27 cellular contexts compared by ENCODE assay signal in genomic region chr3:116150655-116151054, GRCh38.
DNase-seq lines count a peak whose midpoint lies in the region; ATAC-seq, FAIRE-seq and TF ChIP-seq lines count a peak whose summit lies in the region.
"Had no signal": no experiment of that assay in that cellular context is flagged by ENCODE, and none has a peak within 500 bp of the region (broad histone marks: within the 10 kb centered on the region; RNA-seq: fewer than 3 reads in every experiment).

No MANE protein-coding gene starts in this region.

- H3K4me3 ChIP-seq in HepG2 (replicated peaks in 1 of 3; ENCODE audit: insufficient read depth in 1 of 3, low read depth in 2 of 3, low read length in 3 of 3) (no peak overlapping the region), right lobe of liver (no peak overlapping the region), SJCRH30 (no peak overlapping the region), K562 (no peak overlapping the region), mesenchymal stem cell (ENCODE audit: insufficient read depth in 1 of 2, low read depth in 1 of 2, low read length in 2 of 2) (no peak overlapping the region)
- H3K4me3 ChIP-seq: BLaER1 treated with 17β-estradiol and CSF1 and Interleukin-3, amounts not matched to agents 10 nM and 100 nM; HAP-1 had no signal

- peaks cover 12% of the 10 kb centered on the region for H3K79me1 ChIP-seq in mesenchymal stem cell (replicated peaks; ENCODE audit: low read length, poor library complexity, severe bottlenecking)

- H4K20me1 ChIP-seq in HepG2 (ENCODE audit: insufficient read depth, low read length) (no peaks in the 10 kb centered on the region), K562 (replicated peaks; ENCODE audit: control insufficient read depth, insufficient read depth, low read length) (no peaks in the 10 kb centered on the region)
- H4K20me1 ChIP-seq: BLaER1 treated with 17β-estradiol and CSF1 and Interleukin-3, amounts not matched to agents 10 nM and 100 nM had no signal

- H3K14ac ChIP-seq in mesenchymal stem cell (ENCODE audit: low read length in 2 of 2): no peak overlapping the region

- no peak overlapping the region for H3K27ac Mint-ChIP-seq in osteocyte (ENCODE audit: unreplicated experiment)
- H3K27ac Mint-ChIP-seq: CD4-positive, alpha-beta T cell; CD8-positive, alpha-beta memory T cell; HFFc6 had no signal

- ATAC-seq in HepG2 (no peak), right lobe of liver (no peak), K562 (no peak)

- intact Hi-C loops in HepG2 (cut with micrococcal nuclease; ENCODE audit: unreplicated experiment): no loop called here
- intact Hi-C loops in right lobe of liver (cut with DNase I): no loop called here
- intact Hi-C loops in K562 (cut with micrococcal nuclease): no loop called here

- H3K4me3 Mint-ChIP-seq in osteocyte (ENCODE audit: unreplicated experiment): no peak overlapping the region
- H3K4me3 Mint-ChIP-seq: CD14-positive monocyte; CD4-positive, alpha-beta T cell; CD8-positive, alpha-beta memory T cell; HFFc6 had no signal

- TF ChIP-seq EP300 in HepG2 (IDR thresholded peaks at IDR 0.05; ENCODE audit: low read depth in 2 of 2, low read length in 2 of 2) (no peak), HepG2 (CRISPR knock-in tag; IDR thresholded peaks at IDR 0.05; ENCODE audit: borderline replicate concordance) (no peak), K562 (IDR thresholded peaks at IDR 0.05; ENCODE audit: low read length) (no peak)

- no peaks in the 10 kb centered on the region for H3K27me3 ChIP-seq in HepG2 (ENCODE audit: control insufficient read depth in 1 of 2, insufficient read depth in 2 of 2, low read length in 2 of 2)
- no peaks in the 10 kb centered on the region for H3K27me3 ChIP-seq in right lobe of liver
- no peaks in the 10 kb centered on the region for H3K27me3 ChIP-seq in SJCRH30
- no peaks in the 10 kb centered on the region for H3K27me3 ChIP-seq in K562 (ENCODE audit: control insufficient read depth in 2 of 2, insufficient read depth in 2 of 2, low read length in 2 of 2)
- H3K27me3 ChIP-seq in mesenchymal stem cell (ENCODE audit: control insufficient read depth in 1 of 2, insufficient read depth in 1 of 2, low read length in 2 of 2): no peaks in the 10 kb centered on the region
- H3K27me3 ChIP-seq: BE2C; BLaER1 treated with 17β-estradiol and CSF1 and Interleukin-3, amounts not matched to agents 10 nM and 100 nM had no signal

- H2BK5ac ChIP-seq in mesenchymal stem cell (ENCODE audit: low read depth, low read length, poor library complexity, severe bottlenecking): no peak overlapping the region

- no peak overlapping the region for H2AK5ac ChIP-seq in mesenchymal stem cell (ENCODE audit: low read length, severe bottlenecking)

- DNase-seq in HepG2 (ENCODE audit: low spot score): no peak
- DNase-seq in right lobe of liver: no peak
- DNase-seq in SJCRH30: no peak
- no peak for DNase-seq in K562 (ENCODE audit: extremely low read depth in 1 of 4, low spot score in 3 of 4)
- no peak for DNase-seq in mesenchymal stem cell
- DNase-seq in NCI-H446 (lab: John Stamatoyannopoulos, UW): no peak
- DNase-seq in osteocyte (ENCODE audit: extremely low spot score, unreplicated experiment): no peak
- no peak for DNase-seq in islet precursor cell
- DNase-seq: ACHN; AML-193; BE2C; Calu3; CD4-positive, alpha-beta T cell; CD8-positive, alpha-beta memory T cell; COR-L47; DMS53; DMS79 treated with DMSO at 0.1 percent for 48 hours; GF-D8; HFFc6 had no signal

- H3K36me3 Mint-ChIP-seq in osteocyte (ENCODE audit: unreplicated experiment): peaks cover 3% of the 10 kb centered on the region
- H3K36me3 Mint-ChIP-seq: CD14-positive monocyte; CD8-positive, alpha-beta memory T cell had no signal

- no peaks in the 10 kb centered on the region for H3K79me2 ChIP-seq in HepG2 (ENCODE audit: insufficient read depth, low read length)
- H3K79me2 ChIP-seq in K562 (ENCODE audit: control insufficient read depth, insufficient read depth, low read length): no peaks in the 10 kb centered on the region

- no peaks in the 10 kb centered on the region for H3K27me3 Mint-ChIP-seq in osteocyte (ENCODE audit: unreplicated experiment)
- H3K27me3 Mint-ChIP-seq: CD4-positive, alpha-beta T cell; CD8-positive, alpha-beta memory T cell had no signal

- no peaks in the 10 kb centered on the region for H3K4me1 ChIP-seq in HepG2 (ENCODE audit: insufficient read depth, low read length)
- no peaks in the 10 kb centered on the region for H3K4me1 ChIP-seq in right lobe of liver
- H3K4me1 ChIP-seq in SJCRH30: peaks cover 19% of the 10 kb centered on the region
- H3K4me1 ChIP-seq in K562 (replicated peaks in 1 of 2; ENCODE audit: control insufficient read depth in 2 of 2, insufficient read depth in 2 of 2, low read length in 2 of 2): no peaks in the 10 kb centered on the region; a peak in 1 of 5 replicates
- H3K4me1 ChIP-seq in mesenchymal stem cell (ENCODE audit: control insufficient read depth, insufficient read depth, low read depth, low read length): peaks cover 2% of the 10 kb centered on the region
- H3K4me1 ChIP-seq: BE2C; BLaER1 treated with 17β-estradiol and CSF1 and Interleukin-3, amounts not matched to agents 10 nM and 100 nM; HAP-1 had no signal

- H3K36me3 ChIP-seq in HepG2 (replicated peaks in 1 of 2; ENCODE audit: control insufficient read depth in 1 of 2, insufficient read depth in 2 of 2, low read length in 2 of 2): no peaks in the 10 kb centered on the region
- H3K36me3 ChIP-seq in right lobe of liver: no peaks in the 10 kb centered on the region
- H3K36me3 ChIP-seq in SJCRH30: no peaks in the 10 kb centered on the region
- no peaks in the 10 kb centered on the region for H3K36me3 ChIP-seq in K562 (ENCODE audit: control insufficient read depth, insufficient read depth, low read length)
- no peaks in the 10 kb centered on the region for H3K36me3 ChIP-seq in mesenchymal stem cell (ENCODE audit: control insufficient read depth in 1 of 2, insufficient read depth in 2 of 2, low read depth in 1 of 2, low read length in 2 of 2)
- H3K36me3 ChIP-seq: BE2C; BLaER1 treated with 17β-estradiol and CSF1 and Interleukin-3, amounts not matched to agents 10 nM and 100 nM; HAP-1 had no signal

- H3K9me3 ChIP-seq in HepG2 (ENCODE audit: low read length): peaks cover 4% of the 10 kb centered on the region; the same call in 1 of the 2 replicates
- H3K9me3 ChIP-seq in right lobe of liver: no peaks in the 10 kb centered on the region
- 0 out of 2 replicates have a peak, but pooled peaks cover 6% of the 10 kb centered on the region for H3K9me3 ChIP-seq in SJCRH30 (replicated peaks)
- no peaks in the 10 kb centered on the region for H3K9me3 ChIP-seq in K562 (replicated peaks; ENCODE audit: control insufficient read depth, insufficient read depth, low read depth, low read length)
- H3K9me3 ChIP-seq in mesenchymal stem cell (ENCODE audit: control insufficient read depth, low read length): peaks cover 11% of the 10 kb centered on the region
- H3K9me3 ChIP-seq: BE2C, HAP-1 had no signal

- H4K91ac ChIP-seq in mesenchymal stem cell (ENCODE audit: low read length): no peak overlapping the region

- CTCF ChIA-PET in HepG2 (lab: Yijun Ruan, JAX; ENCODE audit: low intra/inter-chr PET ratio, low total read pairs) (no interaction called here), K562 (lab: Yijun Ruan, JAX; ENCODE audit: low intra/inter-chr PET ratio) (no interaction called here)

- no peak for FAIRE-seq in HepG2 (lab: Jason Lieb, UNC)
- no peak for FAIRE-seq in K562 (lab: Jason Lieb, UNC)
- FAIRE-seq: A204.1, GM12891, GM18507, H54 had no signal

- TF ChIP-seq CTCF in HepG2 (CRISPR knock-in tag; IDR thresholded peaks at IDR 0.05): no peak
- no peak for TF ChIP-seq CTCF in right lobe of liver (IDR thresholded peaks at IDR 0.05)
- TF ChIP-seq CTCF in K562 (IDR thresholded peaks at IDR 0.05 in 2 of 3, conservative IDR thresholded peaks at IDR 0.05 in 1 of 3; ENCODE audit: insufficient read depth in 2 of 3, low read depth in 1 of 3, low read length in 3 of 3): no peak
- TF ChIP-seq CTCF in osteocyte (IDR thresholded peaks at IDR 0.05): no peak

- in situ Hi-C loops in HepG2 (cut with HindIII; ENCODE audit: extremely low pct_ligation_motif_present, low pct_unique_long_range_greater_than_20kb): no loop called here
- in situ Hi-C loops in K562 (cut with MboI): no loop called here

- BruUV-seq in HepG2 (replicated peaks; lab: Mats Ljungman, UMichigan) (no TSS peak), K562 (replicated peaks; lab: Mats Ljungman, UMichigan) (no TSS peak)

- no peaks in the 10 kb centered on the region for H3K9me1 ChIP-seq in K562 (ENCODE audit: control insufficient read depth, insufficient read depth, low read length)

- POLR2A ChIA-PET in HepG2 (lab: Yijun Ruan, JAX) (no interaction called here), K562 (lab: Yijun Ruan, JAX) (no interaction called here)

- no peak overlapping the region for H4K8ac ChIP-seq in mesenchymal stem cell (ENCODE audit: low read length)

- H2AFZ ChIP-seq in HepG2 (ENCODE audit: low read length) (no peak overlapping the region), K562 (ENCODE audit: low read depth, low read length) (no peak overlapping the region), mesenchymal stem cell (ENCODE audit: low read depth, low read length) (no peak overlapping the region)

- H3K27ac ChIP-seq in HepG2 (ENCODE audit: extremely low read length, insufficient read depth, low read length): no peak overlapping the region
- no peak overlapping the region for H3K27ac ChIP-seq in right lobe of liver
- H3K27ac ChIP-seq in SJCRH30: peak overlapping the region; percentile 81
- H3K27ac ChIP-seq in K562 (ENCODE audit: extremely low read depth, low read depth, low read length): no peak overlapping the region
- H3K27ac ChIP-seq in mesenchymal stem cell (ENCODE audit: low read length, poor library complexity, severe bottlenecking): peak overlapping the region; percentile 30
- H3K27ac ChIP-seq: 22Rv1; BLaER1 treated with 17β-estradiol and CSF1 and Interleukin-3, amounts not matched to agents 10 nM and 100 nM had no signal

- no peaks in the 10 kb centered on the region for H3K4me1 Mint-ChIP-seq in osteocyte (ENCODE audit: unreplicated experiment)
- H3K4me1 Mint-ChIP-seq: CD14-positive monocyte; CD8-positive, alpha-beta memory T cell had no signal

- TF ChIP-seq RAD21 in HepG2 (CRISPR knock-in tag; IDR thresholded peaks at IDR 0.05) (no peak), K562 (CRISPR knock-in tag; conservative IDR thresholded peaks at IDR 0.05 in 1 of 2, IDR thresholded peaks at IDR 0.05 in 1 of 2) (no peak)

- no peak overlapping the region for H3K9ac ChIP-seq in HepG2 (ENCODE audit: insufficient read depth, low read depth, low read length)
- no peak overlapping the region for H3K9ac ChIP-seq in K562 (ENCODE audit: insufficient read depth in 1 of 2, low read depth in 2 of 2, low read length in 2 of 2)
- H3K9ac ChIP-seq in mesenchymal stem cell (ENCODE audit: low read length): no peak overlapping the region
- H3K9ac ChIP-seq: BLaER1 treated with 17β-estradiol and CSF1 and Interleukin-3, amounts not matched to agents 10 nM and 100 nM had no signal

- 10% methylated on average over 1 of the region's 1 CpG for WGBS in HepG2 (ENCODE audit: low lambda C conversion rate)
- WGBS in right lobe of liver (ENCODE audit: insufficient coverage, low coverage, low lambda C conversion rate, missing lambda C conversion rate): 15% methylated on average over 1 of the region's 1 CpG
- WGBS in K562 (ENCODE audit: insufficient coverage, low coverage, missing lambda C conversion rate): 13% methylated on average over 1 of the region's 1 CpG
- WGBS in mesenchymal stem cell: 85% methylated on average over 1 of the region's 1 CpG

- H2BK15ac ChIP-seq in mesenchymal stem cell (ENCODE audit: low read depth, poor library complexity, severe bottlenecking): no peak overlapping the region

- no peak overlapping the region for H3K4me2 ChIP-seq in HepG2 (ENCODE audit: low read depth, low read length)
- no peak overlapping the region for H3K4me2 ChIP-seq in K562 (ENCODE audit: insufficient read depth, low read length)
- H3K4me2 ChIP-seq in mesenchymal stem cell (ENCODE audit: low read length, poor library complexity, severe bottlenecking): no peak overlapping the region
- H3K4me2 ChIP-seq: BLaER1 treated with 17β-estradiol and CSF1 and Interleukin-3, amounts not matched to agents 10 nM and 100 nM had no signal

- TF ChIP-seq POLR2A in HepG2 (IDR thresholded peaks at IDR 0.05; ENCODE audit: insufficient read depth in 1 of 2, low read depth in 2 of 2, low read length in 2 of 2): no peak
- TF ChIP-seq POLR2A in right lobe of liver (IDR thresholded peaks at IDR 0.05): no peak
- TF ChIP-seq POLR2A in K562 (conservative IDR thresholded peaks at IDR 0.05): no peak

- H3K18ac ChIP-seq in mesenchymal stem cell (ENCODE audit: low read depth in 1 of 2, low read length in 2 of 2): no peak overlapping the region

- H2BK120ac ChIP-seq in mesenchymal stem cell (ENCODE audit: low read depth, low read length): no peak overlapping the region

- H3K23ac ChIP-seq in mesenchymal stem cell (ENCODE audit: low read length in 2 of 2): no peak overlapping the region

- H3K9me3 Mint-ChIP-seq in osteocyte (ENCODE audit: unreplicated experiment): peaks cover 8% of the 10 kb centered on the region
- H3K9me3 Mint-ChIP-seq: CD4-positive, alpha-beta T cell; HFFc6 had no signal

- no peak overlapping the region for H3K4ac ChIP-seq in mesenchymal stem cell (ENCODE audit: low read depth in 1 of 2, low read length in 2 of 2)

- no peak overlapping the region for H2BK12ac ChIP-seq in mesenchymal stem cell (ENCODE audit: low read length in 2 of 2)

Comparison
In these comparisons a context has a peak if more than half of its experiments do, and no peak if none do; other contexts are left out.
1. H3K27ac ChIP-seq: peak in SJCRH30 (single experiment) and mesenchymal stem cell (single experiment); none in HepG2 (single experiment), right lobe of liver (0 of 3) and K562 (single experiment).
2. Of the 241 proteins assayed by ChIP-seq in both HepG2 and K562: peak only in HepG2: none; only in K562: MAFG; in both: MAFF and MAFK; in neither: 238.